ENCODE assay signal across 21 cellular contexts in genomic region chr10:133481657-133482056, GRCh38. TPM values are rescaled to one million over a fixed set of nuclear protein-coding genes. Genes with fewer than 3 reads are reported as not detected.
"Had no signal": no experiment of that assay in that cellular context is flagged by ENCODE, and none has a peak within 500 bp of the region (broad histone marks: within the 10 kb centered on the region; RNA-seq: fewer than 3 reads in every experiment).

No MANE protein-coding gene starts in this region.

- H3K27ac Mint-ChIP-seq: dendritic cell treated with granulocyte-macrophage colony-stimulating factor and Interleukin-4, amounts not matched to agents 40 ng/mL and 50 ng/mL, for 4 days; nephron; stimulated activated memory B cell treated with anti-CD40 and anti-IgM and Interleukin-4, amounts not matched to agents 10 μg/mL and 1 μg/mL and 100 μg/mL, for 72 hours; stimulated activated naive CD8-positive, alpha-beta T cell treated with anti-CD3 and anti-CD28 coated beads, Interleukin-15, Interleukin-2, amounts not matched to agents 100 ng/mL and 50 ng/mL, for 24 hours had no signal

- H3K4me1 Mint-ChIP-seq: naive B cell; nephron; stimulated activated memory B cell treated with anti-CD40 and anti-IgM and Interleukin-4, amounts not matched to agents 10 μg/mL and 1 μg/mL and 100 μg/mL, for 72 hours had no signal

- H3K27me3 ChIP-seq: esophagus squamous epithelium, right lobe of liver, transverse colon had no signal

- H3K4me1 ChIP-seq: esophagus squamous epithelium, psoas muscle, right lobe of liver, transverse colon had no signal

- H3K4me3 Mint-ChIP-seq: dendritic cell treated with granulocyte-macrophage colony-stimulating factor and Interleukin-4, amounts not matched to agents 40 ng/mL and 50 ng/mL, for 4 days; effector memory CD8-positive, alpha-beta T cell; naive B cell; nephron; stimulated activated memory B cell treated with anti-CD40 and anti-IgM and Interleukin-4, amounts not matched to agents 10 μg/mL and 1 μg/mL and 100 μg/mL, for 72 hours; stimulated activated naive CD8-positive, alpha-beta T cell treated with anti-CD3 and anti-CD28 coated beads, Interleukin-15, Interleukin-2, amounts not matched to agents 100 ng/mL and 50 ng/mL, for 24 hours had no signal

- H3K27me3 Mint-ChIP-seq: effector memory CD8-positive, alpha-beta T cell; stimulated activated memory B cell treated with anti-CD40 and anti-IgM and Interleukin-4, amounts not matched to agents 10 μg/mL and 1 μg/mL and 100 μg/mL, for 72 hours had no signal

- ATAC-seq: effector memory CD8-positive, alpha-beta T cell; left colon; psoas muscle; right lobe of liver; stimulated activated memory B cell treated with anti-CD40 and anti-IgM and Interleukin-4, amounts not matched to agents 10 μg/mL and 1 μg/mL and 100 μg/mL, for 72 hours had no signal

- H3K27ac ChIP-seq: esophagus squamous epithelium, psoas muscle, right lobe of liver, transverse colon had no signal

- DNase-seq: effector memory CD8-positive, alpha-beta T cell; esophagus squamous epithelium; foreskin fibroblast; left colon; mesendoderm; naive B cell; occipital lobe; psoas muscle; retina; right lobe of liver; stimulated activated CD4-positive, alpha-beta T cell treated with anti-CD3 and anti-CD28 coated beads, Interleukin-4, amount 100 ng/mL, for 1 hour; stimulated activated CD8-positive, alpha-beta memory T cell treated with anti-CD3 and anti-CD28 coated beads, Interleukin-4, amount 100 ng/mL, for 48 hours; transverse colon had no signal

- H3K4me3 ChIP-seq: esophagus squamous epithelium, psoas muscle, right lobe of liver, transverse colon had no signal

- H3K36me3 ChIP-seq: esophagus squamous epithelium, right lobe of liver, transverse colon had no signal

RNA-seq across cellular contexts. Expression of gene SCART1, which starts 27.9 kb away (rescaled TPM):
- total RNA-seq: kidney epithelial cell had no signal

RNA-seq across cellular contexts. Expression of gene CYP2E1, which starts 45.5 kb away (rescaled TPM):
- total RNA-seq: lung microvascular endothelial cell had no signal

RNA-seq across cellular contexts. Expression of gene SPRN, which starts 57.2 kb away (rescaled TPM):
- total RNA-seq: esophagus squamous epithelium, left colon, liver, psoas muscle, transverse colon, ureter had no signal
